ENCODE assay signal across 16 cellular contexts in the genomic region with DNA sequence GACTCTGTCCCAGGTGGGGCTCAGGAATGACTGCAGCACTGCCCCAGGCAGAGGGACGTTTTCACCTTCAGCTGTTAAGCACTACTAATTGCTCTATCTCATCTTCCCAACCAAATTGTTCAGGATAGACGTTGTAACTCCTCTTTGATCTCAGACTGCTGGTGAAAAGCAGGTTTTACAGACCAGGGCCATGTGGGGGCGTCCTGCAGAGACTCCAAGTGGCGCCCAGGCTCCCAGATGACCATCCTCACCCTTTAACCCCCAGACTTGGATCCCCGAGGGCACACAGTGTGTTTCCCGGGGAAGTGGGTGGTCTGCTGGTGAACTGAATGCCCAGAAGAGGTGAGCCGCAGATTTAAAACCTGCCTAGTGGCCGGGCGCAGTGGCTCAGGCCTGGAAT. TPM values are rescaled to one million over a fixed set of nuclear protein-coding genes. Genes with fewer than 3 reads are reported as not detected.
DNase-seq lines count a peak whose midpoint lies in the region; ATAC-seq and TF ChIP-seq lines count a peak whose summit lies in the region.
"Had no signal": no experiment of that assay in that cellular context is flagged by ENCODE, and none has a peak within 500 bp of the region (broad histone marks: within the 10 kb centered on the region; RNA-seq: fewer than 3 reads in every experiment).

No MANE protein-coding gene starts in this region.

- H3K36me3 Mint-ChIP-seq in MCF 10A (ENCODE audit: insufficient read depth, unreplicated experiment) = no peaks in the 10 kb centered on the region
- H3K36me3 Mint-ChIP-seq in CD4-positive, alpha-beta memory T cell = no peaks in the 10 kb centered on the region
- H3K36me3 Mint-ChIP-seq: naive B cell had no signal

- no peaks in the 10 kb centered on the region for H3K79me2 ChIP-seq in PC-3 (ENCODE audit: low read length)

- intact Hi-C loops in MCF 10A (cut with micrococcal nuclease) = no loop called here
- intact Hi-C loops in breast epithelium (cut with DNase I; ENCODE audit: low total_unique reads) = no loop called here
- intact Hi-C loops in PC-3 (cut with micrococcal nuclease) = no loop called here
- intact Hi-C loops in upper lobe of right lung (cut with DNase I) = no loop called here
- intact Hi-C loops in CD4-positive, alpha-beta memory T cell (cut with micrococcal nuclease) = no loop called here

- H3K4me3 Mint-ChIP-seq in MCF 10A (ENCODE audit: unreplicated experiment) = no peak overlapping the region
- no peak overlapping the region for H3K4me3 Mint-ChIP-seq in CD4-positive, alpha-beta memory T cell
- H3K4me3 Mint-ChIP-seq: activated T-cell treated with anti-CD3 and anti-CD28 coated beads, Interleukin-2, amount 50 U/mL, for 72 hours; naive B cell; T-helper 1 cell treated with Interleukin-12 subunit alpha and Interleukin-12 subunit beta and Interleukin-4 antibody, amounts not matched to agents 30 μg/mL and 1 μg/mL, for 36 hours had no signal

- H3K36me3 ChIP-seq in breast epithelium (no peaks in the 10 kb centered on the region), PC-3 (ENCODE audit: low read depth, low read length) (no peaks in the 10 kb centered on the region), upper lobe of right lung (no peaks in the 10 kb centered on the region)
- H3K36me3 ChIP-seq in CD4-positive, alpha-beta memory T cell (ENCODE audit: insufficient read depth, low read length) = no peaks in the 10 kb centered on the region
- H3K36me3 ChIP-seq: stomach had no signal

- H3K4me1 ChIP-seq in breast epithelium (no peaks in the 10 kb centered on the region), PC-3 (ENCODE audit: insufficient read depth, low read length) (no peaks in the 10 kb centered on the region), upper lobe of right lung (no peaks in the 10 kb centered on the region)
- no peaks in the 10 kb centered on the region for H3K4me1 ChIP-seq in CD4-positive, alpha-beta memory T cell (ENCODE audit: insufficient read depth, low read length)
- H3K4me1 ChIP-seq: stomach had no signal

- TF ChIP-seq POLR2A in breast epithelium (IDR thresholded peaks at IDR 0.05) = no peak
- TF ChIP-seq POLR2A in erythroblast (IDR thresholded peaks at IDR 0.05; ENCODE audit: low read length) = no peak

- no peaks in the 10 kb centered on the region for H4K20me1 ChIP-seq in PC-3 (ENCODE audit: low read length)

- TF ChIP-seq CTCF in MCF 10A (IDR thresholded peaks at IDR 0.05; ENCODE audit: unreplicated experiment) = peak; percentile 4
- no peak for TF ChIP-seq CTCF in breast epithelium (IDR thresholded peaks at IDR 0.05)
- peak; percentile 63 for TF ChIP-seq CTCF in PC-3 (conservative IDR thresholded peaks at IDR 0.05; ENCODE audit: low read depth, low read length)
- TF ChIP-seq CTCF in upper lobe of right lung (IDR thresholded peaks at IDR 0.05) = peak; percentile 13

- H3K9me3 ChIP-seq in breast epithelium = no peaks in the 10 kb centered on the region
- H3K9me3 ChIP-seq in PC-3 (ENCODE audit: low read length) = no peaks in the 10 kb centered on the region
- no peaks in the 10 kb centered on the region for H3K9me3 ChIP-seq in upper lobe of right lung
- no peaks in the 10 kb centered on the region for H3K9me3 ChIP-seq in CD4-positive, alpha-beta memory T cell (ENCODE audit: control insufficient read depth in 1 of 2, low read length in 2 of 2)
- H3K9me3 ChIP-seq: stomach had no signal

- H3K4me1 Mint-ChIP-seq in MCF 10A (ENCODE audit: insufficient read depth, unreplicated experiment) = peaks cover 5% of the 10 kb centered on the region
- H3K4me1 Mint-ChIP-seq in CD4-positive, alpha-beta memory T cell = no peaks in the 10 kb centered on the region
- H3K4me1 Mint-ChIP-seq: naive B cell had no signal

- CTCF ChIA-PET in MCF 10A (lab: Yijun Ruan, JAX) (no interaction called here), PC-3 (lab: Charles Lee) (no interaction called here)
- CTCF ChIA-PET in CD4-positive, alpha-beta memory T cell (lab: Charles Lee; ENCODE audit: partially characterized antibody) = no interaction called here

- no peak overlapping the region for H2AFZ ChIP-seq in PC-3 (ENCODE audit: low read length)

- H3K9me3 Mint-ChIP-seq in MCF 10A (ENCODE audit: unreplicated experiment) = no peaks in the 10 kb centered on the region
- no peaks in the 10 kb centered on the region for H3K9me3 Mint-ChIP-seq in CD4-positive, alpha-beta memory T cell
- H3K9me3 Mint-ChIP-seq: activated T-cell treated with anti-CD3 and anti-CD28 coated beads, Interleukin-2, amount 50 U/mL, for 72 hours; T-helper 1 cell treated with Interleukin-12 subunit alpha and Interleukin-12 subunit beta and Interleukin-4 antibody, amounts not matched to agents 30 μg/mL and 1 μg/mL, for 36 hours had no signal

- H3K4me3 ChIP-seq in breast epithelium (no peak overlapping the region), PC-3 (ENCODE audit: low read length) (no peak overlapping the region), upper lobe of right lung (no peak overlapping the region)
- H3K4me3 ChIP-seq in CD4-positive, alpha-beta memory T cell (ENCODE audit: low read length in 2 of 2) = no peak overlapping the region
- H3K4me3 ChIP-seq: stomach had no signal

- H3K9ac ChIP-seq in PC-3 (ENCODE audit: low read length) = no peak overlapping the region

- no peaks in the 10 kb centered on the region for H3F3A ChIP-seq in PC-3 (ENCODE audit: low read length, unreplicated experiment)

- no peaks in the 10 kb centered on the region for H3K27me3 Mint-ChIP-seq in MCF 10A (ENCODE audit: insufficient read depth, unreplicated experiment)
- peaks cover 1 to 4% of the 10 kb centered on the region in 2 donors for H3K27me3 Mint-ChIP-seq in CD4-positive, alpha-beta memory T cell

- H3K27ac Mint-ChIP-seq in MCF 10A (ENCODE audit: low read depth, unreplicated experiment) = no peak overlapping the region
- no peak overlapping the region for H3K27ac Mint-ChIP-seq in CD4-positive, alpha-beta memory T cell
- H3K27ac Mint-ChIP-seq: activated T-cell treated with anti-CD3 and anti-CD28 coated beads, Interleukin-2, amount 50 U/mL, for 72 hours; naive B cell; T-helper 1 cell treated with Interleukin-12 subunit alpha and Interleukin-12 subunit beta and Interleukin-4 antibody, amounts not matched to agents 30 μg/mL and 1 μg/mL, for 36 hours had no signal

- POLR2A ChIA-PET in MCF 10A (lab: Yijun Ruan, JAX) = interaction anchor here (1.4 kb wide), 1 partner anchor 13 kb away, joined by 3 read pairs; no protein-coding TSS in a partner anchor
- POLR2A ChIA-PET in PC-3 (lab: Charles Lee; ENCODE audit: unreplicated experiment) = no interaction called here
- POLR2A ChIA-PET in CD4-positive, alpha-beta memory T cell (lab: Charles Lee; ENCODE audit: partially characterized antibody) = no interaction called here

- H3K4me2 ChIP-seq in PC-3 (ENCODE audit: low read length) = no peak overlapping the region

- BruUV-seq in MCF 10A (replicated peaks; lab: Mats Ljungman, UMichigan) (no TSS peak), PC-3 (replicated peaks; lab: Mats Ljungman, UMichigan) (no TSS peak)

- no peaks in the 10 kb centered on the region for H3K9me2 ChIP-seq in PC-3 (replicated peaks; ENCODE audit: low read length)

- H3K27me3 ChIP-seq in breast epithelium (no peaks in the 10 kb centered on the region), PC-3 (ENCODE audit: low read length) (no peaks in the 10 kb centered on the region), upper lobe of right lung (no peaks in the 10 kb centered on the region)
- H3K27me3 ChIP-seq in CD4-positive, alpha-beta memory T cell (ENCODE audit: insufficient read depth, low read length) = no peaks in the 10 kb centered on the region
- H3K27me3 ChIP-seq: stomach had no signal

- DNase-seq in MCF 10A (ENCODE audit: unreplicated experiment) (peak; percentile 30), breast epithelium (ENCODE audit: low spot score in 2 of 2) (no peak), PC-3 (peak; percentile 33), erythroblast (lab: John Stamatoyannopoulos, UW) (peak; percentile 28 to 46), upper lobe of right lung (no peak), glomerular visceral epithelial cell (ENCODE audit: extremely low spot score) (no peak)
- no peak for DNase-seq in CD4-positive, alpha-beta memory T cell
- DNase-seq: cerebellar nuclear complex; hypothalamus; naive B cell; stimulated activated CD4-positive, alpha-beta T cell treated with anti-CD3 and anti-CD28 coated beads, Interleukin-15, amount 100 ng/mL, for 24 hours; stomach had no signal

- H3K27ac ChIP-seq in breast epithelium (no peak overlapping the region), PC-3 (ENCODE audit: low read length) (no peak overlapping the region), upper lobe of right lung (no peak overlapping the region)
- H3K27ac ChIP-seq in CD4-positive, alpha-beta memory T cell (ENCODE audit: low read depth, low read length) = no peak overlapping the region
- H3K27ac ChIP-seq: C4-2B, stomach had no signal

- ATAC-seq in PC-3 = no peak
- ATAC-seq in upper lobe of right lung = peak; percentile 44
- ATAC-seq in GM19395 (IDR thresholded peaks at IDR 0.05; ENCODE audit: unreplicated experiment) = no peak
- ATAC-seq: activated T-cell treated with anti-CD3 and anti-CD28 coated beads, Interleukin-2, amount 50 U/mL, for 72 hours had no signal

RNA-seq across cellular contexts. Expression of gene FADD, which starts 23.9 kb away (rescaled TPM):
- 37.1 and 44.1 TPM in 2 replicates for total RNA-seq in MCF 10A (2022)
- total RNA-seq in breast epithelium = 10 to 100 TPM; 17.6 to 33.1 (median 30.2) TPM
- 79.5 and 93.9 TPM in 2 replicates for total RNA-seq in PC-3 (2014; rRNA removed)
- total RNA-seq in upper lobe of right lung = 21.3 TPM
- total RNA-seq in CD4-positive, alpha-beta memory T cell = 10 to 100 TPM; 43.6 to 48.0 TPM
- 10 to 100 TPM; 19.2 to 24.7 TPM for polyA plus RNA-seq in CD4-positive, alpha-beta memory T cell

RNA-seq across cellular contexts. Expression of gene PPFIA1, which starts 43.5 kb away (rescaled TPM):
- total RNA-seq in MCF 10A (2022) (78.4 and 78.8 TPM in 2 replicates), breast epithelium (10 to 100 TPM; 52.2 to 80.8 (median 78.0) TPM), PC-3 (2014; rRNA removed) (57.5 and 71.1 TPM in 2 replicates), upper lobe of right lung (73.3 TPM)
- total RNA-seq in CD4-positive, alpha-beta memory T cell = 10 to 100 TPM; 52.0 to 54.8 TPM
- 10 to 100 TPM in 1 of 2 donors, 1 to 10 TPM in 1; 4.3 to 19.5 TPM for polyA plus RNA-seq in CD4-positive, alpha-beta memory T cell

Comparison
In these comparisons a context has a peak if more than half of its experiments do, and no peak if none do; other contexts are left out.
1. DNase-seq: peak in MCF 10A (single experiment), PC-3 (single experiment) and erythroblast (2 of 2); none in breast epithelium (0 of 2), upper lobe of right lung (single experiment), CD4-positive, alpha-beta memory T cell (0 of 5) and glomerular visceral epithelial cell (single experiment).
2. CTCF ChIP-seq: peak in MCF 10A (single experiment), PC-3 (single experiment) and upper lobe of right lung (single experiment); none in breast epithelium (0 of 3).